In genomic region chr7:129612112-129613015, GRCh38 we compare ENCODE assay signal across 8 cellular contexts. TPM values are rescaled to one million over a fixed set of nuclear protein-coding genes. Genes with fewer than 3 reads are reported as not detected.
DNase-seq lines count a peak whose midpoint lies in the region; ATAC-seq and TF ChIP-seq lines count a peak whose summit lies in the region.

No MANE protein-coding gene starts in this region.

- peaks cover 28% of the 10 kb centered on the region for H3K4me1 Mint-ChIP-seq in nephron

- TF ChIP-seq CTCF in nephron (IDR thresholded peaks at IDR 0.05; ENCODE audit: unreplicated experiment in 3 of 3) (peak; percentile 60 to 64 (median 61)), upper lobe of left lung (IDR thresholded peaks at IDR 0.05) (peak; percentile 21 to 62 (median 46))

- peak overlapping the region; percentile 91 to 100 (median 99) for H3K4me3 Mint-ChIP-seq in nephron

- H3K4me3 ChIP-seq in NT2/D1 (ENCODE audit: insufficient read length, low read depth) (peak overlapping the region; percentile 85), upper lobe of left lung (peak overlapping the region; percentile 69 to 92 (median 84))

- ATAC-seq in HG03045 (IDR thresholded peaks at IDR 0.05; ENCODE audit: unreplicated experiment), result peak; percentile 18
- ATAC-seq in upper lobe of left lung (ENCODE audit: low FRiP score in 2 of 2), result peak; percentile 17 to 43

- H3K36me3 Mint-ChIP-seq in nephron (ENCODE audit: low read depth), result peaks cover 21% of the 10 kb centered on the region

- 0 to 1% methylated on average over 18 to 20 of the region's 64 CpGs for WGBS in upper lobe of left lung, 2 donors

- H3K9ac ChIP-seq in NT2/D1 (ENCODE audit: insufficient read length, low read depth), result peak overlapping the region; percentile 88

- H3K9me3 ChIP-seq in NT2/D1 (ENCODE audit: insufficient read depth, low read length) (no peaks in the 10 kb centered on the region), upper lobe of left lung (no peaks in the 10 kb centered on the region)

- TF ChIP-seq POLR2A in upper lobe of left lung (IDR thresholded peaks at IDR 0.05), result no peak

- H3K36me3 ChIP-seq in NT2/D1 (ENCODE audit: insufficient read depth, insufficient read length, low read length) (peaks cover 26% of the 10 kb centered on the region), upper lobe of left lung (peaks cover 0 to 7% (median 0%) of the 10 kb centered on the region in 4 donors)

- no peak for TF ChIP-seq EP300 in upper lobe of left lung (IDR thresholded peaks at IDR 0.05)

- peak overlapping the region; percentile 99 to 100 (median 100) for H3K27ac Mint-ChIP-seq in nephron

- peak overlapping the region; percentile 95 to 99 (median 96) for H3K27ac ChIP-seq in upper lobe of left lung

- peak; percentile 32 for DNase-seq in NCI-H2107 treated with DMSO at 0.1 percent for 48 hours (lab: John Stamatoyannopoulos, UW; ENCODE audit: unreplicated experiment)
- DNase-seq in NCI-H2107 (lab: John Stamatoyannopoulos, UW), result no peak
- no peak for DNase-seq in NT2/D1 (ENCODE audit: low read depth, low spot score)
- peak; percentile 24 for DNase-seq in activated T-helper 9 cell treated with anti-CD3 and anti-CD28 coated beads, Interleukin-2, amount 50 U/mL, for 16 hours (ENCODE audit: low read depth)
- DNase-seq in fibroblast of peridontal ligament (ENCODE audit: extremely low read depth), result peak; percentile 57
- peak; percentile 59 to 73 for DNase-seq in upper lobe of left lung

- no peaks in the 10 kb centered on the region for H3K27me3 Mint-ChIP-seq in nephron (ENCODE audit: low read depth)

- H3K4me1 ChIP-seq in NT2/D1 (ENCODE audit: insufficient read depth, insufficient read length), result no peaks in the 10 kb centered on the region
- peaks cover 50 to 61% (median 52%) of the 10 kb centered on the region in 4 donors for H3K4me1 ChIP-seq in upper lobe of left lung

- H3K9me3 Mint-ChIP-seq in nephron, result no peaks in the 10 kb centered on the region

- H3K27me3 ChIP-seq in NT2/D1 (ENCODE audit: insufficient read depth, insufficient read length) (no peaks in the 10 kb centered on the region), upper lobe of left lung (no peaks in the 10 kb centered on the region)

RNA-seq across cellular contexts. Expression of gene NRF1, which starts 0.8 kb away (rescaled TPM):
- 10 to 100 TPM; 12.7 to 27.2 (median 19.1) TPM for total RNA-seq in upper lobe of left lung

Comparison
In these comparisons a context has a peak if more than half of its experiments do, and no peak if none do; other contexts are left out.
1. DNase-seq: peak in NCI-H2107 treated with DMSO at 0.1 percent for 48 hours (single experiment), activated T-helper 9 cell treated with anti-CD3 and anti-CD28 coated beads, Interleukin-2, amount 50 U/mL, for 16 hours (single experiment), fibroblast of peridontal ligament (single experiment) and upper lobe of left lung (2 of 2); none in NCI-H2107 (single experiment) and NT2/D1 (single experiment).